8 cellular contexts compared by ENCODE assay signal in genomic region chr2:240840435-240841060, GRCh38. TPM values are rescaled to one million over a fixed set of nuclear protein-coding genes. Genes with fewer than 3 reads are reported as not detected.
DNase-seq lines count a peak whose midpoint lies in the region; ATAC-seq, FAIRE-seq and TF ChIP-seq lines count a peak whose summit lies in the region.

No MANE protein-coding gene starts in this region.

- DNase-seq in D341Med (ENCODE audit: low spot score) (peak; percentile 75), HFF-Myc (ENCODE audit: extremely low read depth, low read depth) (peak; percentile 19), RCC 7860 (ENCODE audit: low spot score) (peak; percentile 36), epithelial cell of esophagus (ENCODE audit: low read depth) (peak; percentile 51), myocyte (ENCODE audit: low read depth) (peak; percentile 88), NCI-H187 treated with DMSO at 0.1 percent for 48 hours (lab: John Stamatoyannopoulos, UW) (no peak)

- ATAC-seq in GM18873 (IDR thresholded peaks at IDR 0.05; ENCODE audit: low FRiP score, unreplicated experiment): no peak
- no peak for ATAC-seq in HG03432 (IDR thresholded peaks at IDR 0.05; ENCODE audit: unreplicated experiment)

- H3K4me3 ChIP-seq in HFF-Myc (replicated peaks; ENCODE audit: low read depth, low read length) (no peak overlapping the region), epithelial cell of esophagus (ENCODE audit: low read length) (no peak overlapping the region)

- no peak for FAIRE-seq in RCC 7860 (lab: Jason Lieb, UNC)

- TF ChIP-seq CTCF in HFF-Myc (IDR thresholded peaks at IDR 0.05; ENCODE audit: low read depth, low read length, missing control alignments) (peak; percentile 56), epithelial cell of esophagus (IDR thresholded peaks at IDR 0.05; ENCODE audit: insufficient read depth, low read depth, low read length, missing control alignments) (peak; percentile 66)

RNA-seq across cellular contexts. Expression of gene KIF1A, which starts 20.5 kb away (rescaled TPM):
- total RNA-seq in myocyte: 0.05 and 0.16 TPM in 2 replicates
- 0.72 TPM for polyA plus RNA-seq in myocyte (2012)

RNA-seq across cellular contexts. Expression of gene AGXT, which starts 28.1 kb away (rescaled TPM):
- not detected in 2 replicates for total RNA-seq in myocyte
- not detected for polyA plus RNA-seq in myocyte (2012)

RNA-seq across cellular contexts. Expression of gene MAB21L4, which starts 55.4 kb away (rescaled TPM):
- not detected in 2 replicates for total RNA-seq in myocyte
- polyA plus RNA-seq in myocyte (2012): not detected
